Comparison of ENCODE assay signal across 22 cellular contexts in the genomic region with DNA sequence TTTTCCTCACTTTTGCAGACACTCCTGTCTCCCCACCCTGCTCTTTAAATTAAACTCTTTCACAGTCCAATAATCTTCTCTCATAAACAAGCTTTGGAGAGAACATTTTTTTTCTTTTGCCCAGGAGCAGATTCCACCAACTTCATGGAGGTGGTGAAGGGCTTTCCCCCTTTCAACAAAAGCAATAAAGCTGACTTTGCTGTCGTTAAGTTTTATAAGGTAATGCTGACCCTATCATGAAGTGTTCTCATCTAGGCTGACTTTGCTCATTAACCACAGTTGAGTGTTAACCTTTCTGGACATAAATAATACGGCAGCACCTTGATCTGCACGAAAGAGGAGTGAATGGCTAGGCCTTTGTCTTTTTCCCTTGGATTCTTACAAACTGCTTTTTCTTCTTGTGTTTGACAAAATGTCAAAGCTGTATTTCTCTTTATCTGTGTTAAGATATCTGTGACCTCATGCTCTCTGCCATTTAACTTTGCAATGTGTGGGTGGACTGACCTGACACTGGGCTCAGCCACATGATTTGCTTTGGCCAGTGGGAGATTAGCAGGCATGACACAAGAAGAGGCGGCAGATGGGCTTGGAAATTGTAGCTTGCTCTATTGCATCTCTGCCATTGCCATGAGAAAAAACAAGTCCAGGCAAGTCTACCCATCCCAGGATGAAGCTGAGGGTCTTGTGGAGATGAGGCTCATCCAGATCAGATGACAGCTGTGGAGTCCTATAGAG.
DNase-seq lines count a peak whose midpoint lies in the region; ATAC-seq and FAIRE-seq lines count a peak whose summit lies in the region.
"Had no signal": no experiment of that assay in that cellular context is flagged by ENCODE, and none has a peak within 500 bp of the region (broad histone marks: within the 10 kb centered on the region; RNA-seq: fewer than 3 reads in every experiment).

No MANE protein-coding gene starts in this region.

- peak; percentile 96 for DNase-seq in DMS79 treated with DMSO at 0.1 percent for 48 hours (lab: John Stamatoyannopoulos, UW)
- DNase-seq in NCI-H1694 (lab: John Stamatoyannopoulos, UW), result peak; percentile 98
- peak; percentile 80 for DNase-seq in NCI-H510A treated with DMSO at 0.1 percent for 48 hours (lab: John Stamatoyannopoulos, UW)
- DNase-seq in renal cortical epithelial cell (ENCODE audit: low read depth), result peak; percentile 2
- DNase-seq in NOMO-1 (lab: John Stamatoyannopoulos, UW; ENCODE audit: unreplicated experiment in 2 of 2), result no peak
- DNase-seq in frontal cortex (ENCODE audit: low spot score in 2 of 2), result no peak
- DNase-seq: activated CD8-positive, alpha-beta T cell treated with anti-CD3 and anti-CD28 coated beads, Interleukin-2, amount 10 ng/mL, durations not matched to agents 7 days and 5 days; C1 segment of cervical spinal cord; Caco-2; effector memory CD4-positive, alpha-beta T cell; EL; erythroblast; foreskin keratinocyte; heart right ventricle; HFFc6; Karpas-422; NCI-H146; right lobe of liver; stimulated activated CD4-positive, alpha-beta T cell treated with anti-CD3 and anti-CD28 coated beads, Interleukin-2, amount 100 ng/mL, for 48 hours had no signal

- FAIRE-seq in frontal cortex (lab: Jason Lieb, UNC), result no peak
- FAIRE-seq: GM12878, HepG2 had no signal

- ATAC-seq in esophagus mucosa, result no peak
- ATAC-seq: activated CD8-positive, alpha-beta T cell treated with anti-CD3 and anti-CD28 coated beads, Interleukin-2, amount 10 ng/mL, durations not matched to agents 7 days and 5 days; foreskin keratinocyte; GM12878; heart right ventricle; HepG2; right lobe of liver had no signal

Comparison
In these comparisons a context has a peak if more than half of its experiments do, and no peak if none do; other contexts are left out.
1. DNase-seq: peak in DMS79 treated with DMSO at 0.1 percent for 48 hours (single experiment), NCI-H1694 (single experiment), NCI-H510A treated with DMSO at 0.1 percent for 48 hours (single experiment) and renal cortical epithelial cell (single experiment); none in NOMO-1 (0 of 2) and frontal cortex (0 of 2).